ENCODE assay signal across 10 cellular contexts in the genomic region with DNA sequence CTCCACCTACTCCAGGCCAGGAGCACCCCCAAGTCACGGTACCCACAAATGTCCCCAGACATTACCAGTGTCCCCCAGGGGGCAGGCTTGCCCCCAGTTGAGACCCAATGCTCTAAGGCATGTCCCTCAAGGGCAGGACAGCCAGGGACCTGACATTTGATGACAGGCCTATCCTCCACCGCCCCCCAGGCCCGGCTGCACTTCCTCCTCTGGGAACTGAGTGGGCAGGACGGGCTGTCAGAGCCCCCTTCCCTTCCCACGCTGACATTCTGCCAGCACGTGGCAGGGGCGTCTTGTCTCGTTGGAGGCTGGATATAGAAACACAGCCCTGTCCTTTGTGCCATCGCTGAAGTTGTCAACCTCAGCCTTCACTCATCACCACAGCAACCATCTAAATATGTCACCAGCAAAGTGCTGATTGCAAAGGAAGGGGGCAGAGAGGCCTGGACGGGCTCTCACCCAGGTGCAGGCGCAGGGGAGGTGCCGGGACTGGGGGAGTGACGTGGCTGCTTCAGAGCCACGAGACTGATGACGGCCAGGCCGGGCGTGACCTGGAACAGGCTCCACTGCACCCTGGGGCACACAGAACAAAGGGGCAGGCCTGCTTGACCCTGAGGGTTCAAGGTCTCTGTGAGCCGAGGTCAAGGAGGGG. TPM values are rescaled to one million over a fixed set of nuclear protein-coding genes. Genes with fewer than 3 reads are reported as not detected.
DNase-seq lines count a peak whose midpoint lies in the region; ATAC-seq and TF ChIP-seq lines count a peak whose summit lies in the region.
"Had no signal": no experiment of that assay in that cellular context is flagged by ENCODE, and none has a peak within 500 bp of the region (broad histone marks: within the 10 kb centered on the region; RNA-seq: fewer than 3 reads in every experiment).

No MANE protein-coding gene starts in this region.

- intact Hi-C loops in Calu3 (cut with micrococcal nuclease; ENCODE audit: unreplicated experiment), result no loop called here

- CTCF ChIA-PET in Calu3 (lab: Charles Lee), result no interaction called here

- ATAC-seq in GM21576 (IDR thresholded peaks at IDR 0.05; ENCODE audit: unreplicated experiment) (peak; percentile 67), GM19463 (IDR thresholded peaks at IDR 0.05; ENCODE audit: unreplicated experiment) (no peak)

- H3K27ac ChIP-seq in Peyer's patch, result peak overlapping the region in 3 of 4 donors; percentile 46 to 80 (median 54)
- H3K27ac ChIP-seq: ovary had no signal

- H3K4me3 Mint-ChIP-seq in Calu3 (ENCODE audit: low read depth, unreplicated experiment), result no peak overlapping the region

- TF ChIP-seq POLR2A in Peyer's patch (IDR thresholded peaks at IDR 0.05), result no peak

- H3K36me3 ChIP-seq in Peyer's patch, result no peaks in the 10 kb centered on the region
- H3K36me3 ChIP-seq: ovary had no signal

- no peak overlapping the region for H3K27ac Mint-ChIP-seq in Calu3 (ENCODE audit: unreplicated experiment)

- no peaks in the 10 kb centered on the region for H3K36me3 Mint-ChIP-seq in Calu3 (ENCODE audit: insufficient read depth, unreplicated experiment)

- H3K4me1 Mint-ChIP-seq in Calu3 (ENCODE audit: low read depth, unreplicated experiment), result no peaks in the 10 kb centered on the region

- no peaks in the 10 kb centered on the region for H3K9me3 ChIP-seq in Peyer's patch
- H3K9me3 ChIP-seq: ovary had no signal

- no peak for DNase-seq in Calu3
- DNase-seq in Peyer's patch, result peak in 2 of 3 donors; percentile 88 to 91
- peak; percentile 6 for DNase-seq in kidney tubule cell (ENCODE audit: low spot score)
- no peak for DNase-seq in NCI-H524 (lab: John Stamatoyannopoulos, UW)
- DNase-seq in NCI-H524 treated with DMSO at 0.1 percent for 48 hours (lab: John Stamatoyannopoulos, UW), result no peak
- DNase-seq in NCI-H446 treated with DMSO at 0.1 percent for 48 hours (lab: John Stamatoyannopoulos, UW), result no peak
- DNase-seq: activated CD4-positive, CD25-positive, alpha-beta regulatory T cell; ovary had no signal

- H3K4me1 ChIP-seq in Peyer's patch, result no peaks in the 10 kb centered on the region

- BruUV-seq in Calu3 (replicated peaks; lab: Mats Ljungman, UMichigan), result no TSS peak

- no peaks in the 10 kb centered on the region for H3K27me3 Mint-ChIP-seq in Calu3 (ENCODE audit: unreplicated experiment)

- no peaks in the 10 kb centered on the region for H3K27me3 ChIP-seq in Peyer's patch
- H3K27me3 ChIP-seq: ovary had no signal

- H3K9me3 Mint-ChIP-seq in Calu3 (ENCODE audit: low read depth, unreplicated experiment), result no peaks in the 10 kb centered on the region

- TF ChIP-seq CTCF in Calu3 (IDR thresholded peaks at IDR 0.05; ENCODE audit: unreplicated experiment) (peak; percentile 21), Peyer's patch (IDR thresholded peaks at IDR 0.05) (peak in 1 of 6 experiments; percentile 21)

- no peak overlapping the region for H3K4me3 ChIP-seq in Peyer's patch
- H3K4me3 ChIP-seq: ovary had no signal

RNA-seq across cellular contexts. Expression of gene GNG7, which starts 38.4 kb away (rescaled TPM):
- total RNA-seq in Calu3 (2022) (0.87 and 0.91 TPM in 2 replicates), Peyer's patch (10 to 100 TPM in 1 of 4 donors, 1 to 10 TPM in 3; 1.2 to 14.9 (median 2.0) TPM)

RNA-seq across cellular contexts. Expression of gene DIRAS1, which starts 57.1 kb away (rescaled TPM):
- total RNA-seq in Calu3 (2022), result 0.17 and 0.51 TPM in 2 replicates
- 10 to 100 TPM in 1 of 4 donors, 1 to 10 TPM in 2, under 1 TPM in 1; 0.18 to 23.1 (median 1.4) TPM for total RNA-seq in Peyer's patch

Comparison
In these comparisons a context has a peak if more than half of its experiments do, and no peak if none do; other contexts are left out.
1. DNase-seq: peak in Peyer's patch (2 of 3) and kidney tubule cell (single experiment); none in Calu3 (single experiment), NCI-H524 (0 of 2), NCI-H524 treated with DMSO at 0.1 percent for 48 hours (single experiment) and NCI-H446 treated with DMSO at 0.1 percent for 48 hours (single experiment).